Comparison of ENCODE assay signal across 1 cellular context in genomic region chr4:84691800-84692199, GRCh38.
TF ChIP-seq lines count a peak whose summit lies in the region.

No MANE protein-coding gene starts in this region.

TF ChIP-seq in SK-N-SH treated with all-trans-retinoic acid at 6 μM for 48 hours, 23 proteins besides CTCF, POLR2A, EP300 and RAD21 (continued from another document):
- no peak for TF ChIP-seq CREB5 (CRISPR knock-in tag; IDR thresholded peaks at IDR 0.05; ENCODE audit: low read depth)
- TF ChIP-seq, protein P1, sequence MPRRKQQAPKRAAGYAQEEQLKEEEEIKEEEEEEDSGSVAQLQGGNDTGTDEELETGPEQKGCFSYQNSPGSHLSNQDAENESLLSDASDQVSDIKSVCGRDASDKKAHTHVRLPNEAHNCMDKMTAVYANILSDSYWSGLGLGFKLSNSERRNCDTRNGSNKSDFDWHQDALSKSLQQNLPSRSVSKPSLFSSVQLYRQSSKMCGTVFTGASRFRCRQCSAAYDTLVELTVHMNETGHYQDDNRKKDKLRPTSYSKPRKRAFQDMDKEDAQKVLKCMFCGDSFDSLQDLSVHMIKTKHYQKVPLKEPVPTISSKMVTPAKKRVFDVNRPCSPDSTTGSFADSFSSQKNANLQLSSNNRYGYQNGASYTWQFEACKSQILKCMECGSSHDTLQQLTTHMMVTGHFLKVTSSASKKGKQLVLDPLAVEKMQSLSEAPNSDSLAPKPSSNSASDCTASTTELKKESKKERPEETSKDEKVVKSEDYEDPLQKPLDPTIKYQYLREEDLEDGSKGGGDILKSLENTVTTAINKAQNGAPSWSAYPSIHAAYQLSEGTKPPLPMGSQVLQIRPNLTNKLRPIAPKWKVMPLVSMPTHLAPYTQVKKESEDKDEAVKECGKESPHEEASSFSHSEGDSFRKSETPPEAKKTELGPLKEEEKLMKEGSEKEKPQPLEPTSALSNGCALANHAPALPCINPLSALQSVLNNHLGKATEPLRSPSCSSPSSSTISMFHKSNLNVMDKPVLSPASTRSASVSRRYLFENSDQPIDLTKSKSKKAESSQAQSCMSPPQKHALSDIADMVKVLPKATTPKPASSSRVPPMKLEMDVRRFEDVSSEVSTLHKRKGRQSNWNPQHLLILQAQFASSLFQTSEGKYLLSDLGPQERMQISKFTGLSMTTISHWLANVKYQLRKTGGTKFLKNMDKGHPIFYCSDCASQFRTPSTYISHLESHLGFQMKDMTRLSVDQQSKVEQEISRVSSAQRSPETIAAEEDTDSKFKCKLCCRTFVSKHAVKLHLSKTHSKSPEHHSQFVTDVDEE (CRISPR knock-in tag; IDR thresholded peaks at IDR 0.05): no peak
- TF ChIP-seq ISL1 (CRISPR knock-in tag; IDR thresholded peaks at IDR 0.05): no peak
- no peak for TF ChIP-seq OSR1 (CRISPR knock-in tag; IDR thresholded peaks at IDR 0.05)
- TF ChIP-seq ZFP3 (CRISPR knock-in tag; IDR thresholded peaks at IDR 0.05): no peak
- no peak for TF ChIP-seq CSRNP3 (CRISPR knock-in tag; IDR thresholded peaks at IDR 0.05)
